ENCODE assay signal across 8 cellular contexts in the genomic region with DNA sequence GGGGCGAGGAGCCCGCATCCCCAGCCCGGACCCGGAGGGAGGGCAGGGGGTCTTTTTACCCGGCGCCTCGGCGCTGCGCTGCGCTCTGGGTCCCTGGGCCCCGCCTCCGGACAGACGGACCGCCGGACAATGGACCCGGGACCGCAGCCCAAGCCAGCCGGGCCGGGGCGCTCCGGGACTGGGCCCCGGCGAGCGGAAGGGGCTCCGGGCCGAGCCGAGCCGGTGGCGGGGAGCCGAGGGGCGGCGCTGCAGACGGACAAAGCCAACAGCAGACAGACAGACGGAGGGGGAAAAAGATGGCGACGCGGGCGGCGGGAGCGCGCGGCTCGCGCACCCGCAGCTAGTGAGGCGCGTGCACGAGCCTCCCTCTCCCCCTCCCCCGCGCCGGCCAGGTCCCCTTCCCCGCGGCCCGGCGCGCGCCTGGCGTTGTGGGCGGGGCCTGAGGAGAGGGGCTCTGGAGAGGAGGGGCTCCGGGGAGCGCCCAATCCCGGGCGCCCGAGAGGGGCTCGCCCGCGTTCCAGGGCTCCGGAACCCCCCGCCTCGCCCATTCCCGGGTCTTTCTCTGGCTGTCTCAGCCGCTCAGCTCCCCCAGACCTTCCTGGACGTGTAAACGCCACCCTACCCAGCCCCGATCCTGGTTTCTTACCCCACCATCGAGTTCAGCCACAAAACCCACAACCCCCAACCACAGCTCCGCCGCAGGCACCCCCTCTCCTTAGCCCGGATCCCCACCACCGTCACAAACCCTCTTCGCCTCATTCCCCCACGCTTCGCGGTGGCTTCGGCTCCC. TPM values are rescaled to one million over a fixed set of nuclear protein-coding genes. Genes with fewer than 3 reads are reported as not detected.
A peak's percentile ranks its signal among the peaks of the same experiment; 100 is the strongest.
DNase-seq lines count a peak whose midpoint lies in the region; ATAC-seq and TF ChIP-seq lines count a peak whose summit lies in the region.

A gene with protein sequence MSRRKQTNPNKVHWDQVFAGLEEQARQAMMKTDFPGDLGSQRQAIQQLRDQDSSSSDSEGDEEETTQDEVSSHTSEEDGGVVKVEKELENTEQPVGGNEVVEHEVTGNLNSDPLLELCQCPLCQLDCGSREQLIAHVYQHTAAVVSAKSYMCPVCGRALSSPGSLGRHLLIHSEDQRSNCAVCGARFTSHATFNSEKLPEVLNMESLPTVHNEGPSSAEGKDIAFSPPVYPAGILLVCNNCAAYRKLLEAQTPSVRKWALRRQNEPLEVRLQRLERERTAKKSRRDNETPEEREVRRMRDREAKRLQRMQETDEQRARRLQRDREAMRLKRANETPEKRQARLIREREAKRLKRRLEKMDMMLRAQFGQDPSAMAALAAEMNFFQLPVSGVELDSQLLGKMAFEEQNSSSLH (minus strand): TSS at position 334 of the 790 bp plus-strand sequence. CDS start 4,236 bp downstream, outside the sequence.

- H3F3A ChIP-seq in MM.1S (ENCODE audit: insufficient read depth, low read length), result peaks cover 30% of the 10 kb centered on the region

- TF ChIP-seq CTCF in MM.1S (IDR thresholded peaks at IDR 0.05; ENCODE audit: low read length), result peak; percentile 41
- peak in 11 of 12 donors; percentile 7 to 70 (median 40) for TF ChIP-seq CTCF in heart left ventricle (IDR thresholded peaks at IDR 0.05)

- H4K20me1 ChIP-seq in MM.1S (ENCODE audit: insufficient read depth, low read length), result no peaks in the 10 kb centered on the region

- H3K36me3 ChIP-seq in ES-I3 (ENCODE audit: insufficient read depth, low read length) (peaks cover 8% of the 10 kb centered on the region), MM.1S (replicated peaks; ENCODE audit: insufficient read depth, low read length) (no peaks in the 10 kb centered on the region), adipocyte (ENCODE audit: control insufficient read depth, insufficient read depth, low read length, severe bottlenecking) (peaks cover 18% of the 10 kb centered on the region), heart left ventricle (peaks cover 0 to 27% (median 16%) of the 10 kb centered on the region in 9 donors)

- H3K27me3 ChIP-seq in MM.1S (replicated peaks; ENCODE audit: insufficient read depth, low read length), result no peaks in the 10 kb centered on the region
- no peaks in the 10 kb centered on the region for H3K27me3 ChIP-seq in adipocyte (replicated peaks; ENCODE audit: control insufficient read depth, insufficient read depth, low read length)
- no peaks in the 10 kb centered on the region for H3K27me3 ChIP-seq in heart left ventricle

- H3K4me3 ChIP-seq in MM.1S (ENCODE audit: low read length) (peak within 1 kb of the TSS; percentile 93), adipocyte (ENCODE audit: low read length) (peak within 1 kb of the TSS; percentile 89), heart left ventricle (peak within 1 kb of the TSS; percentile 67 to 100 (median 94))

- intact Hi-C loops in heart left ventricle (cut with DNase I), result loop anchor here in 9 of 10 donors (1.0 to 10.0 kb wide), 7 partner anchors 10 to 79 kb away; partner anchors contain the start of genes ATXN1L (in 2 of the 9) and AP1G1 (in 1 of the 9)

- H3K9me3 ChIP-seq in ES-I3 (ENCODE audit: control insufficient read depth, insufficient read depth, low read length) (no peaks in the 10 kb centered on the region), MM.1S (replicated peaks; ENCODE audit: insufficient read depth, low read length) (no peaks in the 10 kb centered on the region), adipocyte (ENCODE audit: control insufficient read depth, low read length) (no peaks in the 10 kb centered on the region), heart left ventricle (no peaks in the 10 kb centered on the region)

- WGBS in heart left ventricle, 4 donors, result 0 to 1% (median 1%) methylated on average over 23 to 85 of the region's 85 CpGs

- peak in 1 of 2 donors; percentile 46 for TF ChIP-seq POLR2A in heart left ventricle (IDR thresholded peaks at IDR 0.05)

- H3K9ac ChIP-seq in ES-I3 (ENCODE audit: low read depth, low read length) (peak within 1 kb of the TSS; percentile 93), MM.1S (ENCODE audit: low read length) (peak within 1 kb of the TSS; percentile 86), adipocyte (ENCODE audit: low read length) (peak within 1 kb of the TSS; percentile 89)

- DNase-seq in GOT3 (lab: John Stamatoyannopoulos, UW), result peak; percentile 35
- peak; percentile 68 for DNase-seq in MM.1S
- peak; percentile 42 to 74 for DNase-seq in SW 1271 (lab: John Stamatoyannopoulos, UW)
- peak; percentile 94 for DNase-seq in adipocyte (ENCODE audit: low read depth)
- peak; percentile 81 to 90 (median 82) for DNase-seq in heart left ventricle
- DNase-seq in pons (ENCODE audit: low spot score), result peak; percentile 84
- DNase-seq in ureter (ENCODE audit: low spot score), result peak; percentile 68

- H2AFZ ChIP-seq in MM.1S (ENCODE audit: low read length), result peak within 1 kb of the TSS; percentile 91

- H3K79me2 ChIP-seq in MM.1S (ENCODE audit: low read length), result peaks cover 8% of the 10 kb centered on the region; the same call in 1 of the 2 replicates

- H3K4me2 ChIP-seq in MM.1S (ENCODE audit: low read depth, low read length), result peak within 1 kb of the TSS; percentile 89

- peak within 1 kb of the TSS; percentile 70; the same call in 1 of the 2 replicates for H3K27ac ChIP-seq in MM.1S (ENCODE audit: low read length)
- H3K27ac ChIP-seq in heart left ventricle, result peak within 1 kb of the TSS; percentile 72 to 96 (median 90)

- no peaks in the 10 kb centered on the region for H3K9me2 ChIP-seq in MM.1S (replicated peaks; ENCODE audit: insufficient read depth, low read length)

- H3K4me1 ChIP-seq in ES-I3 (ENCODE audit: insufficient read depth, low read length), result peaks cover 9% of the 10 kb centered on the region
- peaks cover 26% of the 10 kb centered on the region for H3K4me1 ChIP-seq in MM.1S (ENCODE audit: low read length)
- H3K4me1 ChIP-seq in adipocyte (ENCODE audit: control insufficient read depth, insufficient read depth, low read length), result peaks cover 14% of the 10 kb centered on the region
- H3K4me1 ChIP-seq in heart left ventricle, result peaks cover 0 to 45% (median 11%) of the 10 kb centered on the region in 12 donors

- peak; percentile 71 to 94 (median 90) for ATAC-seq in heart left ventricle

RNA-seq across cellular contexts. Expression of the gene that starts here (rescaled TPM):
- total RNA-seq in heart left ventricle, result 1 to 10 TPM; 2.3 to 5.7 (median 3.9) TPM
- 1 to 10 TPM; 2.3 to 3.9 TPM for polyA plus RNA-seq in heart left ventricle
- total RNA-seq in ureter, result 5.7 TPM

Comparison
In these comparisons a context has a peak if more than half of its experiments do, and no peak if none do; other contexts are left out.
1. Peak in every context shown above with its lines: DNase-seq, ATAC-seq, H3K4me3 ChIP-seq and H3K27ac ChIP-seq.
2. DNase-seq: peak in every context shown above with its lines; median percentile 94 in adipocyte; 84 in pons; 82 in heart left ventricle; 68 in MM.1S; 68 in ureter; 58 in SW 1271; 35 in GOT3.